Comparison of ENCODE assay signal across 29 cellular contexts in the genomic region with DNA sequence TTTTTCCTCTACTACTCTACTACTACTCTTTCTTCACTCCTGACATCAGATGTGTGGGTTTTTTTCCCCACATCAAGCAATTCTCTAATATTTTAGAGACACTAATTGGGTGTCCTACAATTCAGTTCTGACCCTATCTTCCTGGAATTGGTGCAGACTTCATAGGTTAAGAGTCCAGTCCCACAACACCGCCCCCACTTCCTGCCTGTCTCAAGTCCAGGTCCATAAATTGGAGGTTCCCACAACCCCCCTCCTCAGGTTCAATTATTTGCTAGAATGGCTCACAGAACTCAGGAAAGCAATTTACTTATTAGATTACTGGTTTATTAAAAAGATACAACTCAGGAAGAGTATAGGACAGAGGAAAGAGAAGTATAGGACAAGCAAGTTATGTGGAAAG.
"Had no signal": no experiment of that assay in that cellular context is flagged by ENCODE, and none has a peak within 500 bp of the region (broad histone marks: within the 10 kb centered on the region; RNA-seq: fewer than 3 reads in every experiment).

No MANE protein-coding gene starts in this region.

- H3K4me3 Mint-ChIP-seq: dendritic cell treated with granulocyte-macrophage colony-stimulating factor and Interleukin-4, amounts not matched to agents 40 ng/mL and 50 ng/mL, for 4 days; effector memory CD8-positive, alpha-beta T cell; endodermal cell; immature natural killer cell; mesothelial cell of epicardium had no signal

- H3K27ac Mint-ChIP-seq: dendritic cell treated with granulocyte-macrophage colony-stimulating factor and Interleukin-4, amounts not matched to agents 40 ng/mL and 50 ng/mL, for 4 days; effector memory CD8-positive, alpha-beta T cell; endodermal cell; immature natural killer cell; mesothelial cell of epicardium had no signal

- H3K9me3 Mint-ChIP-seq: dendritic cell treated with granulocyte-macrophage colony-stimulating factor and Interleukin-4, amounts not matched to agents 40 ng/mL and 50 ng/mL, for 4 days; effector memory CD8-positive, alpha-beta T cell; immature natural killer cell had no signal

- H3K9me3 ChIP-seq: colonic mucosa, esophagus squamous epithelium, gastrocnemius medialis, heart right ventricle, left ventricle myocardium inferior, lower lobe of right lung, mucosa of descending colon had no signal

- H3K27me3 ChIP-seq: colonic mucosa, esophagus squamous epithelium, gastrocnemius medialis had no signal

- FAIRE-seq: endometrium, kidney had no signal

- H3K36me3 ChIP-seq: colonic mucosa, esophagus squamous epithelium, gastrocnemius medialis, heart right ventricle, left ventricle myocardium inferior, lower lobe of right lung had no signal

- H3K27ac ChIP-seq: colonic mucosa, epithelial cell of prostate, esophagus squamous epithelium, gastrocnemius medialis, heart right ventricle, left ventricle myocardium inferior, lower lobe of right lung had no signal

- H3K4me3 ChIP-seq: colonic mucosa, esophagus squamous epithelium, gastrocnemius medialis, heart right ventricle, left ventricle myocardium inferior, lower lobe of right lung, mucosa of descending colon had no signal

- ATAC-seq: effector memory CD8-positive, alpha-beta T cell; esophagus mucosa; gastrocnemius medialis; heart right ventricle; left colon; left lobe of liver; lower lobe of right lung; mucosa of descending colon had no signal

- DNase-seq: cerebellar nuclear complex; colonic mucosa; cortex of kidney; effector CD8-positive, alpha-beta T cell; effector memory CD8-positive, alpha-beta T cell; endodermal cell; erythroblast; esophagus squamous epithelium; foreskin fibroblast; foreskin melanocyte; gastrocnemius medialis; glutamatergic neuron; head of caudate nucleus; heart right ventricle; hippocampal formation; immature natural killer cell; islet precursor cell; kidney; left colon; left ventricle myocardium inferior; lower lobe of right lung; mesenchymal stem cell; mucosa of descending colon had no signal

- H3K4me1 ChIP-seq: colonic mucosa, gastrocnemius medialis, heart right ventricle, left ventricle myocardium inferior, lower lobe of right lung had no signal

- H3K36me3 Mint-ChIP-seq: immature natural killer cell, mesothelial cell of epicardium had no signal
